Comparison of ENCODE assay signal across 31 cellular contexts in genomic region chr7:103687981-103688380, GRCh38.
"Had no signal": no experiment of that assay in that cellular context is flagged by ENCODE, and none has a peak within 500 bp of the region (broad histone marks: within the 10 kb centered on the region; RNA-seq: fewer than 3 reads in every experiment).

No MANE protein-coding gene starts in this region.

- H3K9me3 ChIP-seq: breast epithelium, neutrophil, ovary, right lobe of liver, testis, transverse colon had no signal

- DNase-seq: activated B cell treated with CpG ODN at 0.5 μM for 24 hours; activated CD4-positive, alpha-beta T cell treated with anti-CD3 and anti-CD28 coated beads, Interleukin-2, amount 50 U/mL, for 1 hour; activated CD8-positive, alpha-beta T cell treated with anti-CD3 and anti-CD28 coated beads for 36 hours; activated gamma-delta T cell treated with Interleukin-2 at 50 U/mL for 16 hours; activated naive CD8-positive, alpha-beta T cell treated with anti-CD3 and anti-CD28 coated beads, Interleukin-2, amount 50 U/mL, for 24 hours; activated T-cell treated with anti-CD3 and anti-CD28 coated beads, Interleukin-2, amount 50 U/mL, for 4 hours; amygdala; central memory CD4-positive, alpha-beta T cell; endodermal cell; foreskin fibroblast; head of caudate nucleus; hypothalamus; immature natural killer cell; kidney; left colon; mammary epithelial cell; naive B cell; nephron progenitor cell; ovary; right lobe of liver; stimulated activated CD4-positive, alpha-beta T cell treated with anti-CD3 and anti-CD28 coated beads, Interleukin-2, amount 100 ng/mL, for 48 hours; stimulated activated naive CD8-positive, alpha-beta T cell treated with anti-CD3 and anti-CD28 coated beads, Interleukin-15, Interleukin-2, amounts not matched to agents 100 U/mL and 50 U/mL, for 24 hours; testis; transverse colon had no signal

- H3K36me3 Mint-ChIP-seq: activated naive CD4-positive, alpha-beta T cell treated with anti-CD3 and anti-CD28 coated beads, Interleukin-2, amount 50 U/mL, for 24 hours; immature natural killer cell; mesothelial cell of epicardium; naive B cell had no signal

- H3K4me3 Mint-ChIP-seq: activated B cell treated with CpG ODN at 0.5 μM for 24 hours; activated CD8-positive, alpha-beta T cell treated with anti-CD3 and anti-CD28 coated beads for 36 hours; activated naive CD4-positive, alpha-beta T cell treated with anti-CD3 and anti-CD28 coated beads, Interleukin-2, amount 50 U/mL, for 24 hours; activated naive CD8-positive, alpha-beta T cell treated with anti-CD3 and anti-CD28 coated beads, Interleukin-2, amount 50 U/mL, for 24 hours; activated T-cell treated with anti-CD3 and anti-CD28 coated beads, Interleukin-2, amount 50 U/mL, for 4 hours; activated T-helper 17 cell treated with anti-CD3 and anti-CD28 coated beads, Interleukin-2, amount 50 U/mL, for 72 hours; dendritic cell treated with granulocyte-macrophage colony-stimulating factor and Interleukin-4, amounts not matched to agents 40 ng/mL and 50 ng/mL, for 4 days; endodermal cell; immature natural killer cell; mesothelial cell of epicardium; naive B cell; nephron progenitor cell had no signal

- H3K4me1 ChIP-seq: breast epithelium, right lobe of liver, transverse colon had no signal

- H3K27ac ChIP-seq: breast epithelium, neutrophil, ovary, right lobe of liver, testis, transverse colon had no signal

- H3K27ac Mint-ChIP-seq: activated B cell treated with CpG ODN at 0.5 μM for 24 hours; activated CD8-positive, alpha-beta T cell treated with anti-CD3 and anti-CD28 coated beads for 36 hours; activated naive CD4-positive, alpha-beta T cell treated with anti-CD3 and anti-CD28 coated beads, Interleukin-2, amount 50 U/mL, for 24 hours; activated naive CD8-positive, alpha-beta T cell treated with anti-CD3 and anti-CD28 coated beads, Interleukin-2, amount 50 U/mL, for 24 hours; activated T-helper 17 cell treated with anti-CD3 and anti-CD28 coated beads, Interleukin-2, amount 50 U/mL, for 72 hours; dendritic cell treated with granulocyte-macrophage colony-stimulating factor and Interleukin-4, amounts not matched to agents 40 ng/mL and 50 ng/mL, for 4 days; endodermal cell; immature natural killer cell; mesothelial cell of epicardium; nephron progenitor cell; progenitor cell of endocrine pancreas had no signal

- H3K27me3 Mint-ChIP-seq: activated T-helper 17 cell treated with anti-CD3 and anti-CD28 coated beads, Interleukin-2, amount 50 U/mL, for 72 hours; dendritic cell treated with granulocyte-macrophage colony-stimulating factor and Interleukin-4, amounts not matched to agents 40 ng/mL and 50 ng/mL, for 4 days; progenitor cell of endocrine pancreas had no signal

- H3K27me3 ChIP-seq: breast epithelium, neutrophil, ovary, right lobe of liver, testis, transverse colon had no signal

- H3K4me3 ChIP-seq: breast epithelium, ovary, right lobe of liver, testis, transverse colon had no signal

- H3K36me3 ChIP-seq: breast epithelium, neutrophil, ovary, right lobe of liver, transverse colon had no signal

- H3K9me3 Mint-ChIP-seq: activated B cell treated with CpG ODN at 0.5 μM for 24 hours; activated CD8-positive, alpha-beta T cell treated with anti-CD3 and anti-CD28 coated beads for 36 hours; activated naive CD4-positive, alpha-beta T cell treated with anti-CD3 and anti-CD28 coated beads, Interleukin-2, amount 50 U/mL, for 24 hours; activated naive CD8-positive, alpha-beta T cell treated with anti-CD3 and anti-CD28 coated beads, Interleukin-2, amount 50 U/mL, for 24 hours; activated T-cell treated with anti-CD3 and anti-CD28 coated beads, Interleukin-2, amount 50 U/mL, for 4 hours; activated T-helper 17 cell treated with anti-CD3 and anti-CD28 coated beads, Interleukin-2, amount 50 U/mL, for 72 hours; dendritic cell treated with granulocyte-macrophage colony-stimulating factor and Interleukin-4, amounts not matched to agents 40 ng/mL and 50 ng/mL, for 4 days; endodermal cell; mesothelial cell of epicardium; nephron progenitor cell had no signal

- H3K4me1 Mint-ChIP-seq: activated B cell treated with CpG ODN at 0.5 μM for 24 hours; activated naive CD4-positive, alpha-beta T cell treated with anti-CD3 and anti-CD28 coated beads, Interleukin-2, amount 50 U/mL, for 24 hours; activated naive CD8-positive, alpha-beta T cell treated with anti-CD3 and anti-CD28 coated beads, Interleukin-2, amount 50 U/mL, for 24 hours; activated T-helper 17 cell treated with anti-CD3 and anti-CD28 coated beads, Interleukin-2, amount 50 U/mL, for 72 hours; immature natural killer cell; naive B cell had no signal
